36 cellular contexts compared by ENCODE assay signal in the genomic region with DNA sequence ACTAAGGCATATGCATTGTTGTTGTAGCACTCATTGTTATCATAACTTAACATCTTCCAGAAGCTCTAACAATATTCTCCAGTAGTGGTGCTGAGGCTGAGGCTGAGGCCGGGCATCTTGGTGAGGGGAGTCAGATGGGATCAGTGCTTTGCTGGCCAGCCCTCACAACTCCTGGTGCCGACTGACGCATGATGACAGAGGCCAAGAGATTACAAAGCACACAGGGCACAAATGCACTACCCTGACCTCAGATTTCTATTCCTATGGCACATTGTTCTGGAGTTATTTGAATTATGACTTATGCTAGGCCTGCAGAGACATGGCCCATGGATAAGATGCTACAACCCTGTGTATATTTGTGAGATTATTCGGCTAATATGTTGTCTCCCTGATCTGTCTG. TPM values are rescaled to one million over a fixed set of nuclear protein-coding genes. Genes with fewer than 3 reads are reported as not detected.
"Had no signal": no experiment of that assay in that cellular context is flagged by ENCODE, and none has a peak within 500 bp of the region (broad histone marks: within the 10 kb centered on the region; RNA-seq: fewer than 3 reads in every experiment).

No MANE protein-coding gene starts in this region.

- H3K9me3 ChIP-seq: Peyer's patch had no signal

- H3K4me3 ChIP-seq: K562, Peyer's patch had no signal

- H3K4me1 Mint-ChIP-seq: activated B cell treated with CpG ODN at 0.5 μM for 24 hours; activated CD4-positive, alpha-beta memory T cell treated with anti-CD3 and anti-CD28 coated beads, Interleukin-2, amount 10 ng/mL, durations not matched to agents 7 days and 5 days; activated CD8-positive, alpha-beta memory T cell treated with anti-CD3 and anti-CD28 coated beads, Interleukin-2, amount 10 ng/mL, durations not matched to agents 7 days and 5 days; activated naive CD4-positive, alpha-beta T cell treated with anti-CD3 and anti-CD28 coated beads, Interleukin-2, amount 10 ng/mL, durations not matched to agents 7 days and 5 days; activated naive CD8-positive, alpha-beta T cell treated with anti-CD3 and anti-CD28 coated beads, Interleukin-2, amount 50 U/mL, for 24 hours; brain had no signal

- H3K27me3 Mint-ChIP-seq: activated B cell treated with CpG ODN at 0.5 μM for 24 hours; activated CD4-positive, alpha-beta memory T cell treated with anti-CD3 and anti-CD28 coated beads, Interleukin-2, amount 10 ng/mL, durations not matched to agents 7 days and 5 days; activated CD8-positive, alpha-beta memory T cell treated with anti-CD3 and anti-CD28 coated beads, Interleukin-2, amount 10 ng/mL, durations not matched to agents 7 days and 5 days; activated naive CD4-positive, alpha-beta T cell treated with anti-CD3 and anti-CD28 coated beads, Interleukin-2, amount 10 ng/mL, durations not matched to agents 7 days and 5 days; activated naive CD8-positive, alpha-beta T cell had no signal

- H3K27me3 ChIP-seq: Peyer's patch had no signal

- H3K9me3 Mint-ChIP-seq: activated B cell treated with CpG ODN at 0.5 μM for 24 hours; activated CD4-positive, alpha-beta memory T cell treated with anti-CD3 and anti-CD28 coated beads, Interleukin-2, amount 10 ng/mL, durations not matched to agents 7 days and 5 days; activated naive CD4-positive, alpha-beta T cell treated with anti-CD3 and anti-CD28 coated beads, Interleukin-2, amount 10 ng/mL, durations not matched to agents 7 days and 5 days; activated naive CD8-positive, alpha-beta T cell treated with anti-CD3 and anti-CD28 coated beads, Interleukin-2, amount 50 U/mL, for 24 hours had no signal

- H3K27ac Mint-ChIP-seq: activated B cell treated with CpG ODN at 0.5 μM for 24 hours; activated CD4-positive, alpha-beta memory T cell treated with anti-CD3 and anti-CD28 coated beads, Interleukin-2, amount 10 ng/mL, durations not matched to agents 7 days and 5 days; activated CD8-positive, alpha-beta memory T cell treated with anti-CD3 and anti-CD28 coated beads, Interleukin-2, amount 10 ng/mL, durations not matched to agents 7 days and 5 days; activated naive CD4-positive, alpha-beta T cell treated with anti-CD3 and anti-CD28 coated beads, Interleukin-2, amount 10 ng/mL, durations not matched to agents 7 days and 5 days; activated naive CD8-positive, alpha-beta T cell; activated naive CD8-positive, alpha-beta T cell treated with anti-CD3 and anti-CD28 coated beads, Interleukin-2, amount 50 U/mL, for 24 hours; brain had no signal

- ATAC-seq: activated CD8-positive, alpha-beta memory T cell treated with anti-CD3 and anti-CD28 coated beads, Interleukin-2, amount 10 ng/mL, durations not matched to agents 7 days and 5 days; activated naive CD8-positive, alpha-beta T cell treated with anti-CD3 and anti-CD28 coated beads, Interleukin-2, amount 50 U/mL, for 24 hours; K562; PC-3 had no signal

- H3K4me3 Mint-ChIP-seq: activated B cell treated with CpG ODN at 0.5 μM for 24 hours; activated CD4-positive, alpha-beta memory T cell treated with anti-CD3 and anti-CD28 coated beads, Interleukin-2, amount 10 ng/mL, durations not matched to agents 7 days and 5 days; activated CD8-positive, alpha-beta memory T cell treated with anti-CD3 and anti-CD28 coated beads, Interleukin-2, amount 10 ng/mL, durations not matched to agents 7 days and 5 days; activated naive CD4-positive, alpha-beta T cell treated with anti-CD3 and anti-CD28 coated beads, Interleukin-2, amount 10 ng/mL, durations not matched to agents 7 days and 5 days; activated naive CD8-positive, alpha-beta T cell; activated naive CD8-positive, alpha-beta T cell treated with anti-CD3 and anti-CD28 coated beads, Interleukin-2, amount 50 U/mL, for 24 hours; brain had no signal

- H3K4me1 ChIP-seq: Peyer's patch had no signal

- DNase-seq: activated B cell treated with CpG ODN at 0.5 μM for 24 hours; activated CD4-positive, alpha-beta memory T cell treated with anti-CD3 and anti-CD28 coated beads, Interleukin-2, amount 10 ng/mL, durations not matched to agents 7 days and 5 days; activated CD4-positive, alpha-beta T cell treated with anti-CD3 and anti-CD28 coated beads for 4 hours; activated CD4-positive, CD25-positive, alpha-beta regulatory T cell treated with anti-CD3 and anti-CD28 coated beads, Interleukin-2, amount 50 U/mL, for 72 hours; activated CD8-positive, alpha-beta memory T cell treated with anti-CD3 and anti-CD28 coated beads for 24 hours; activated CD8-positive, alpha-beta memory T cell treated with anti-CD3 and anti-CD28 coated beads, Interleukin-2, amount 10 ng/mL, durations not matched to agents 7 days and 5 days; activated CD8-positive, alpha-beta memory T cell treated with anti-CD3 and anti-CD28 coated beads, Interleukin-2, amount 50 U/mL, for 48 hours; activated effector memory CD4-positive, alpha-beta T cell treated with Interleukin-2 at 50 U/mL for 16 hours; activated naive CD4-positive, alpha-beta T cell treated with anti-CD3 and anti-CD28 coated beads, Interleukin-2, amount 10 ng/mL, durations not matched to agents 7 days and 5 days; activated naive CD8-positive, alpha-beta T cell treated with anti-CD3 and anti-CD28 coated beads, Interleukin-2, amount 50 U/mL, for 24 hours; activated T-cell treated with anti-CD3 and anti-CD28 coated beads, Interleukin-2, amount 50 U/mL, for 48 hours; anterior cingulate cortex; NCI-H1092 treated with DMSO at 0.1 percent for 48 hours; NCI-H1417; NCI-H146; NCI-H187; NCI-H2029 treated with DMSO at 0.1 percent for 48 hours; NCI-H2107; NCI-H2171; NCI-H510A; NCI-H526; NCI-H748 treated with DMSO at 0.1 percent for 48 hours; NK-92 treated with Interleukin-12 subunit alpha and Interleukin-12 subunit beta, amount 100 ng/mL, for 24 hours; PC-3; Peyer's patch; RPMI8226; SW 1271; T-helper 1 cell; T-helper 2 cell; T-helper 9 cell had no signal

- H3K36me3 ChIP-seq: Peyer's patch had no signal

- H3K27ac ChIP-seq: Peyer's patch, VCaP had no signal

- H3K36me3 Mint-ChIP-seq: activated CD8-positive, alpha-beta memory T cell treated with anti-CD3 and anti-CD28 coated beads, Interleukin-2, amount 10 ng/mL, durations not matched to agents 7 days and 5 days; activated naive CD4-positive, alpha-beta T cell treated with anti-CD3 and anti-CD28 coated beads, Interleukin-2, amount 10 ng/mL, durations not matched to agents 7 days and 5 days; activated naive CD8-positive, alpha-beta T cell; brain had no signal

RNA-seq across cellular contexts. Expression of a gene that starts 8.3 kb away (rescaled TPM):
- total RNA-seq: activated B cell treated with CpG ODN at 0.5 μM for 24 hours; activated CD4-positive, alpha-beta memory T cell treated with anti-CD3 and anti-CD28 coated beads, Interleukin-2, amount 10 ng/mL, durations not matched to agents 7 days and 5 days; activated CD8-positive, alpha-beta memory T cell treated with anti-CD3 and anti-CD28 coated beads, Interleukin-2, amount 10 ng/mL, durations not matched to agents 7 days and 5 days; bronchial epithelial cell; K562; M059J; PC-3; Peyer's patch had no signal
- polyA plus RNA-seq: K562 had no signal
